Comparison of ENCODE assay signal across 12 cellular contexts in genomic region chr12:102429755-102430154, GRCh38. TPM values are rescaled to one million over a fixed set of nuclear protein-coding genes. Genes with fewer than 3 reads are reported as not detected.
"Had no signal": no experiment of that assay in that cellular context is flagged by ENCODE, and none has a peak within 500 bp of the region (broad histone marks: within the 10 kb centered on the region; RNA-seq: fewer than 3 reads in every experiment).

No MANE protein-coding gene starts in this region.

- DNase-seq: activated CD4-positive, CD25-positive, alpha-beta regulatory T cell; activated naive CD4-positive, alpha-beta T cell treated with Interleukin-2 at 50 U/mL for 16 hours; activated T-cell treated with anti-CD3 and anti-CD28 coated beads for 4 hours; dermis blood vessel endothelial cell; endodermal cell; hypothalamus; naive B cell; ovary; testis; upper lobe of left lung had no signal

- H3K4me1 ChIP-seq: upper lobe of left lung had no signal

- H3K4me3 ChIP-seq: ascending aorta, ovary, testis, upper lobe of left lung had no signal

- H3K36me3 ChIP-seq: ascending aorta, ovary, upper lobe of left lung had no signal

- H3K27ac ChIP-seq: ascending aorta, ovary, upper lobe of left lung had no signal

- H3K9me3 ChIP-seq: ascending aorta, ovary, testis, upper lobe of left lung had no signal

- H3K27me3 ChIP-seq: ascending aorta, ovary, testis, upper lobe of left lung had no signal

RNA-seq across cellular contexts. Expression of gene IGF1, which starts 50.6 kb away (rescaled TPM):
- total RNA-seq: endodermal cell, mononuclear cell had no signal
